In genomic region chr6:169396009-169396539, GRCh38 we compare ENCODE assay signal across 5 cellular contexts.
DNase-seq lines count a peak whose midpoint lies in the region; ATAC-seq, FAIRE-seq and TF ChIP-seq lines count a peak whose summit lies in the region.
"Not testable (repeated sequence)": the region's sequence is repeated elsewhere in the genome, so short reads cannot be mapped to it uniquely, and the experiment has no call there.

No MANE protein-coding gene starts in this region.

- H3K79me2 ChIP-seq in GM12878 (ENCODE audit: control insufficient read depth, insufficient read depth, low read length); mesendoderm (ENCODE audit: control insufficient read depth, insufficient read depth, low read length): not testable (repeated sequence)

- not testable (repeated sequence) for H2BK120ac ChIP-seq in mesendoderm (ENCODE audit: low read depth, low read length)

- not testable (repeated sequence) for H3K18ac ChIP-seq in mesendoderm (ENCODE audit: low read length)

- SMC1A ChIA-PET in GM12878 (lab: Charles Lee; ENCODE audit: uncharacterized antibody, unreplicated experiment) = not testable (repeated sequence)

- not testable (repeated sequence) for ATAC-seq in GM12878

- not testable (repeated sequence) for H3K79me1 ChIP-seq in mesendoderm (ENCODE audit: low read length)

- peaks cover 23 to 35% (median 29%) of the 10 kb centered on the region in 11 experiments for H3K9me3 ChIP-seq in BLaER1 treated with 17β-estradiol and CSF1 and Interleukin-3, amounts not matched to agents 10 nM and 100 nM (replicated peaks in 1 of 11)
- H3K9me3 ChIP-seq in HEK293 (ENCODE audit: control insufficient read depth, insufficient read depth, low read depth, low read length); GM12878 (replicated peaks; ENCODE audit: control insufficient read depth, insufficient read depth, low read length): not testable (repeated sequence)

- RAD21 ChIA-PET in GM12878 (lab: Charles Lee; ENCODE audit: unreplicated experiment) = not testable (repeated sequence)

- H4K20me1 ChIP-seq in BLaER1 treated with 17β-estradiol and CSF1 and Interleukin-3, amounts not matched to agents 10 nM and 100 nM; GM12878 (ENCODE audit: control insufficient read depth, insufficient read depth): not testable (repeated sequence)

- TF ChIP-seq POLR2A in GM12878 (IDR thresholded peaks at IDR 0.05; ENCODE audit: low read depth, low read length) = not testable (repeated sequence)

- not testable (repeated sequence) for H2BK5ac ChIP-seq in mesendoderm (ENCODE audit: low read length)

- not testable (repeated sequence) for BruUV-seq in GM12878 (replicated peaks; lab: Mats Ljungman, UMichigan)

- not testable (repeated sequence) for H3K27ac ChIP-seq in BLaER1 treated with 17β-estradiol and CSF1 and Interleukin-3, amounts not matched to agents 10 nM and 100 nM; HEK293 (ENCODE audit: extremely low read depth, low read depth, low read length); GM12878 (ENCODE audit: control insufficient read depth, insufficient read depth); mesendoderm (ENCODE audit: low read depth, low read length)

- not testable (repeated sequence) for H4K5ac ChIP-seq in mesendoderm (ENCODE audit: low read length)

- not testable (repeated sequence) for TF ChIP-seq CTCF in HEK293 (tag by site-specific recombination; IDR thresholded peaks at IDR 0.05); GM12878 (IDR thresholded peaks at IDR 0.05 in 2 of 3, conservative IDR thresholded peaks at IDR 0.05 in 1 of 3; ENCODE audit: control insufficient read depth in 2 of 3, extremely low read depth in 1 of 3, insufficient read depth in 1 of 3, low read depth in 3 of 3, low read length in 3 of 3)

- H3K4me1 ChIP-seq in BLaER1 treated with 17β-estradiol and CSF1 and Interleukin-3, amounts not matched to agents 10 nM and 100 nM = peaks cover 11 to 27% (median 21%) of the 10 kb centered on the region in 10 experiments; a peak in 19 of 20 replicates
- H3K4me1 ChIP-seq in HEK293 (ENCODE audit: control insufficient read depth, insufficient read depth, low read length); GM12878 (ENCODE audit: control insufficient read depth, insufficient read depth, low read length); mesendoderm (ENCODE audit: control insufficient read depth, low read depth, low read length): not testable (repeated sequence)

- WGBS in GM12878 (ENCODE audit: insufficient coverage, insufficient replicate concordance, low lambda C conversion rate, missing lambda C conversion rate) = 2% methylated on average over 7 of the region's 7 CpGs
- no CpG with 5 or more reads among the region's 7 CpGs for WGBS in mesendoderm (ENCODE audit: extremely low coverage, insufficient coverage, low lambda C conversion rate)

- DNase-seq in GM12878 (ENCODE audit: low read depth, low spot score) = not testable (repeated sequence)
- DNase-seq in kidney tubule cell (ENCODE audit: low spot score) (peak; percentile 29), mesendoderm (peak; percentile 28)

- H4K8ac ChIP-seq in mesendoderm (ENCODE audit: low read depth, low read length) = not testable (repeated sequence)

- H3K4me2 ChIP-seq in BLaER1 treated with 17β-estradiol and CSF1 and Interleukin-3, amounts not matched to agents 10 nM and 100 nM = peak overlapping the region; percentile 17 to 63 (median 46); a peak in 18 of 22 replicates
- not testable (repeated sequence) for H3K4me2 ChIP-seq in GM12878 (ENCODE audit: control insufficient read depth, insufficient read depth); mesendoderm (ENCODE audit: low read length)

- not testable (repeated sequence) for H3K23ac ChIP-seq in mesendoderm (ENCODE audit: low read length)

- not testable (repeated sequence) for H3K4ac ChIP-seq in mesendoderm (ENCODE audit: low read depth, low read length)

- not testable (repeated sequence) for H2AFZ ChIP-seq in GM12878 (ENCODE audit: control insufficient read depth, low read depth, low read length)

- CTCF ChIA-PET in HEK293 (lab: Yijun Ruan, JAX); GM12878 (lab: Yijun Ruan, JAX): not testable (repeated sequence)

- POLR2A ChIA-PET in HEK293 (lab: Yijun Ruan, JAX); GM12878 (lab: Charles Lee): not testable (repeated sequence)

- H3K4me3 ChIP-seq in BLaER1 treated with 17β-estradiol and CSF1 and Interleukin-3, amounts not matched to agents 10 nM and 100 nM; HEK293 (ENCODE audit: low read depth, low read length); GM12878; mesendoderm (ENCODE audit: low read length): not testable (repeated sequence)

- H2AK5ac ChIP-seq in mesendoderm (ENCODE audit: low read length) = not testable (repeated sequence)

- H2BK15ac ChIP-seq in mesendoderm (replicated peaks; ENCODE audit: low read depth) = not testable (repeated sequence)

- in situ Hi-C loops in GM12878 (cut with MboI) = not testable (repeated sequence)

- not testable (repeated sequence) for H3K56ac ChIP-seq in mesendoderm (ENCODE audit: low read length)

- not testable (repeated sequence) for FAIRE-seq in GM12878 (lab: Jason Lieb, UNC)

- H3K36me3 ChIP-seq in BLaER1 treated with 17β-estradiol and CSF1 and Interleukin-3, amounts not matched to agents 10 nM and 100 nM; HEK293 (ENCODE audit: control insufficient read depth in 2 of 2, insufficient read depth in 1 of 2, low read length in 2 of 2); GM12878 (ENCODE audit: control insufficient read depth in 2 of 2, insufficient read depth in 2 of 2, low read length in 1 of 2); mesendoderm (ENCODE audit: control insufficient read depth, insufficient read depth, low read length): not testable (repeated sequence)

- not testable (repeated sequence) for H3K27me3 ChIP-seq in BLaER1 treated with 17β-estradiol and CSF1 and Interleukin-3, amounts not matched to agents 10 nM and 100 nM; GM12878 (replicated peaks in 1 of 2; ENCODE audit: control insufficient read depth in 2 of 2, insufficient read depth in 2 of 2, low read length in 1 of 2); mesendoderm (ENCODE audit: insufficient read depth, low read length, poor library complexity)

- TF ChIP-seq RAD21 in GM12878 (IDR thresholded peaks at IDR 0.05; ENCODE audit: insufficient read depth, low read depth, low read length) = not testable (repeated sequence)

- not testable (repeated sequence) for TF ChIP-seq EP300 in GM12878 (IDR thresholded peaks at IDR 0.05; ENCODE audit: borderline replicate concordance in 1 of 2, control insufficient read depth in 1 of 2, low read depth in 2 of 2, low read length in 2 of 2)

- H3K9ac ChIP-seq in BLaER1 treated with 17β-estradiol and CSF1 and Interleukin-3, amounts not matched to agents 10 nM and 100 nM; GM12878 (ENCODE audit: control insufficient read depth, insufficient read depth, low read length); mesendoderm (ENCODE audit: low read length): not testable (repeated sequence)

- intact Hi-C loops in GM12878 (cut with micrococcal nuclease; ENCODE audit: unreplicated experiment) = not testable (repeated sequence)

TF ChIP-seq in HEK293, 187 proteins besides CTCF, POLR2A, EP300 and RAD21 (continues in another document):
- peak; percentile 46 for TF ChIP-seq ZBTB26 (tag by site-specific recombination; optimal IDR thresholded peaks at IDR 0.05)

TF ChIP-seq in GM12878, 131 proteins besides CTCF, POLR2A, EP300 and RAD21:
- TF ChIP-seq CREB1 (IDR thresholded peaks at IDR 0.05; ENCODE audit: low read depth) = 0 out of 2 replicates have a peak, but pooled peaks have one; percentile 19
